Comparison of ENCODE assay signal across 9 cellular contexts in the genomic region with DNA sequence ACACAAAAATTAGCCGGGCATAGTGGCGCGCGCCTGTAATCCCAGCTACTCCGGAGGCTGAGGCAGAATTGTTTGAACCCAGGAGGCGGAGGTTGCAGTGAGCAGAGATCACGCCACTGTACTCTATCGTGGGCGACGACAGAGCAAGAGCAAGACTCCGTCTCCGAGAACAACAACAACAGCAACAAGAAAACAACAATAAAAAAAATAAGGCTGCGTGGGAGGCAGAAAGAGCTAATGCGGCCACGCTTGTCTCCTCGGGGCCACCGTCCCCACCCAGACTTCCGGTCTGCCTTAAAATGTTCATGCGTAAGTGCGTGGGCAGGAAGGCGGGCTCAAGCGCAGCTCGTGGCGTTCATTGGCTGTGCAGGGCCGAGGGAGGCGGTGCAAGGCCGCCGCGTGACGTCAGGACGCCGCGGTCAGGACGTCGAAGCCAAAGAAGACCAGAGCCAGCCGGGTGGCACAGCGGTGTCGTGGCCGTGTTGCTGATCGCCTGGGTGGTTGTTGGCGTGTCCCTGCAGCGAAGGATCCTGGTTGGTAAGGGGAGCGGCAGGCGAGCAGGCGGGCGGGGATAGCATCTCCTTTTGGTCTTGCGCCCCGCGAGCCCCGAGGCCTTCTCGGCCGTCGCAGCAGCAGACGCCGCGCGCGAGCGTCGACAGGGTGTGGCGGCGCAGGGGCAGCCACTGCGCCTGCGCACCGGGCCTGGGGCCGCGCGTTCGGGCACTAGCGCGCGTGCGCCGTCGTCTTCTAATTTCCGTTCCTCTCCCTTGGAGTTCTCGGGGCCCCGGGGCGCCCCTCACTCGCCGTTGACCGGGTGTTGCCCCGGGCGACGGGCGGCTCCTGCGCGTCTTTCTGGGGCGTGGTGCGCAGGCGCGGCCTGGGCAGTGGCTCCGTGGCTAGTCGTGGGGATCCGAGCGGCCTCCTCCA. TPM values are rescaled to one million over a fixed set of nuclear protein-coding genes. Genes with fewer than 3 reads are reported as not detected.
DNase-seq lines count a peak whose midpoint lies in the region; ATAC-seq, FAIRE-seq and TF ChIP-seq lines count a peak whose summit lies in the region.
"Had no signal": no experiment of that assay in that cellular context is flagged by ENCODE, and none has a peak within 500 bp of the region (broad histone marks: within the 10 kb centered on the region; RNA-seq: fewer than 3 reads in every experiment).

A gene (plus strand): TSS at position 426 of the 927 bp plus-strand sequence. CDS start 2,146 bp downstream, outside the sequence.

- FAIRE-seq in keratinocyte (lab: Jason Lieb, UNC): peak; percentile 61
- FAIRE-seq: colon had no signal

- peaks cover 2% of the 10 kb centered on the region for H3K9me1 ChIP-seq in keratinocyte (ENCODE audit: control insufficient read depth, extremely low read depth, insufficient read depth, low read length)

- no peaks in the 10 kb centered on the region for H3K9me3 Mint-ChIP-seq in central memory CD8-positive, alpha-beta T cell

- peaks cover 19% of the 10 kb centered on the region for H4K20me1 ChIP-seq in keratinocyte (ENCODE audit: control insufficient read depth, extremely low read depth, insufficient read depth, low read length)

- no peaks in the 10 kb centered on the region for H3K27me3 ChIP-seq in keratinocyte (ENCODE audit: control insufficient read depth, extremely low read depth, insufficient read depth, low read length)

- H3K4me3 Mint-ChIP-seq in central memory CD8-positive, alpha-beta T cell: peak within 1 kb of the TSS; percentile 96

- no peak for TF ChIP-seq CTCF in AG09309 (IDR thresholded peaks at IDR 0.05; ENCODE audit: control insufficient read depth, insufficient read depth, low read depth, low read length, missing control alignments)
- TF ChIP-seq CTCF in keratinocyte (optimal IDR thresholded peaks at IDR 0.05 in 1 of 3, IDR thresholded peaks at IDR 0.05 in 1 of 3, conservative IDR thresholded peaks at IDR 0.05 in 1 of 3; ENCODE audit: extremely low read depth in 1 of 3, insufficient read depth in 2 of 3, low read length in 3 of 3): no peak

- H3K36me3 ChIP-seq in keratinocyte (ENCODE audit: control insufficient read depth in 2 of 2, extremely low read depth in 1 of 2, insufficient read depth in 2 of 2, low read length in 2 of 2): peaks cover 27 to 37% of the 10 kb centered on the region in 2 experiments

- ATAC-seq in GM19025 (IDR thresholded peaks at IDR 0.05; ENCODE audit: low read depth, unreplicated experiment): peak; percentile 82
- peak; percentile 83 for ATAC-seq in HG03342 (IDR thresholded peaks at IDR 0.05; ENCODE audit: unreplicated experiment)
- peak; percentile 93 for ATAC-seq in central memory CD8-positive, alpha-beta T cell (replicated peaks; ENCODE audit: extremely low read depth, poor library complexity, severe bottlenecking)

- H3K4me1 ChIP-seq in keratinocyte (ENCODE audit: control insufficient read depth, extremely low read depth, insufficient read depth, low read length): peaks cover 27% of the 10 kb centered on the region

- H3K27me3 Mint-ChIP-seq in central memory CD8-positive, alpha-beta T cell: no peaks in the 10 kb centered on the region

- H3K4me3 ChIP-seq in AG09309 (ENCODE audit: control insufficient read depth, low read depth, low read length) (peak within 1 kb of the TSS; percentile 87), keratinocyte (ENCODE audit: control insufficient read depth in 2 of 3, extremely low read depth in 1 of 3, insufficient read depth in 2 of 3, low read depth in 1 of 3, low read length in 3 of 3) (peak within 1 kb of the TSS; percentile 91 to 99 (median 96))

- peak within 1 kb of the TSS; percentile 95 for H3K4me2 ChIP-seq in keratinocyte (ENCODE audit: control insufficient read depth, extremely low read depth, insufficient read depth, low read depth, low read length)

- dilution Hi-C loops in keratinocyte (cut with MboI; ENCODE audit: extremely low pct_ligation_motif_present, low sequenced_read_pairs): no loop called here

- no peaks in the 10 kb centered on the region for H3K9me3 ChIP-seq in keratinocyte (ENCODE audit: control insufficient read depth, low read depth, low read length)

- H3K9ac ChIP-seq in keratinocyte (ENCODE audit: control insufficient read depth, extremely low read depth, insufficient read depth, low read length): peak within 1 kb of the TSS; percentile 96

- peak within 1 kb of the TSS; percentile 99 for H3K27ac Mint-ChIP-seq in central memory CD8-positive, alpha-beta T cell (ENCODE audit: low read depth)

- H3K79me2 ChIP-seq in keratinocyte (ENCODE audit: control insufficient read depth, insufficient read depth, low read length): peaks cover 73% of the 10 kb centered on the region

- H3K27ac ChIP-seq in keratinocyte (ENCODE audit: control insufficient read depth, insufficient read depth, low read length): peak within 1 kb of the TSS; percentile 97

- peaks cover 53% of the 10 kb centered on the region for H3K4me1 Mint-ChIP-seq in central memory CD8-positive, alpha-beta T cell

- DNase-seq in AG09309 (ENCODE audit: low read depth) (peak; percentile 94), NCI-H446 (lab: John Stamatoyannopoulos, UW) (peak; percentile 95 to 97), keratinocyte (ENCODE audit: low read depth, low spot score) (peak; percentile 86)
- peak; percentile 96 for DNase-seq in activated CD4-positive, CD25-positive, alpha-beta regulatory T cell treated with anti-CD3 and anti-CD28 coated beads, Interleukin-2, amount 50 U/mL, for 16 hours (ENCODE audit: low read depth, low spot score)
- DNase-seq in central memory CD8-positive, alpha-beta T cell (ENCODE audit: low spot score in 2 of 2): peak; percentile 95 to 98
- peak; percentile 93 to 95 for DNase-seq in stimulated activated CD4-positive, alpha-beta T cell treated with anti-CD3 and anti-CD28 coated beads, Interleukin-15, amount 100 ng/mL, for 1 hour (ENCODE audit: low read depth in 1 of 2, low spot score in 1 of 2)

- H2AFZ ChIP-seq in keratinocyte (ENCODE audit: control insufficient read depth, low read length): peak within 1 kb of the TSS; percentile 86

- H3K36me3 Mint-ChIP-seq in central memory CD8-positive, alpha-beta T cell (ENCODE audit: insufficient read depth): peaks cover 74% of the 10 kb centered on the region

RNA-seq across cellular contexts. Expression of the gene that starts here (rescaled TPM):
- polyA plus RNA-seq in keratinocyte: 29.4 to 75.6 TPM (median 33.4 TPM) in 3 replicates
- polyA plus RNA-seq in keratinocyte (2011; ENCODE audit: low read depth): 32.7 TPM
- 4.1 and 6.2 TPM in 2 replicates for polyA plus RNA-seq in keratinocyte (2011; cell fraction: cytosol; rRNA removed)
- polyA plus RNA-seq in keratinocyte (2011; cell fraction: nucleus; rRNA removed): 793 and 1,107 TPM in 2 replicates
- 45.7 and 76.8 TPM in 2 replicates for polyA plus RNA-seq in keratinocyte (2012; ENCODE audit: low replicate concordance)
- 61.8 to 117 TPM (median 66.2 TPM) in 3 replicates for polyA minus RNA-seq in keratinocyte
- polyA minus RNA-seq in keratinocyte (2011; cell fraction: cytosol; rRNA and poly(A)+ RNA removed): 29.4 TPM
- 115 and 133 TPM in 2 replicates for polyA minus RNA-seq in keratinocyte (2011; cell fraction: nucleus; rRNA and poly(A)+ RNA removed)

Comparison
In these comparisons a context has a peak if more than half of its experiments do, and no peak if none do; other contexts are left out.
1. Peak in every context shown above with its lines: DNase-seq, ATAC-seq, H3K4me3 ChIP-seq and H3K27ac ChIP-seq.